ENCODE assay signal across 11 cellular contexts in genomic region chr2:240996161-240996833, GRCh38. TPM values are rescaled to one million over a fixed set of nuclear protein-coding genes. Genes with fewer than 3 reads are reported as not detected.
DNase-seq lines count a peak whose midpoint lies in the region; ATAC-seq and TF ChIP-seq lines count a peak whose summit lies in the region.
"Had no signal": no experiment of that assay in that cellular context is flagged by ENCODE, and none has a peak within 500 bp of the region (broad histone marks: within the 10 kb centered on the region; RNA-seq: fewer than 3 reads in every experiment).

No MANE protein-coding gene starts in this region.

- H3K4me3 Mint-ChIP-seq in CD14-positive monocyte (peak overlapping the region in 1 of 2 donors; percentile 21), WTC11 (no peak overlapping the region)

- 57 to 73% (median 63%) methylated on average over 16 to 19 of the region's 19 CpGs for whole genome bisulfite sequencing in spleen, 5 donors

- intact Hi-C loops in CD14-positive monocyte (cut with micrococcal nuclease) (loop anchor here in 1 of 2 donors (10.0 kb wide), 2 partner anchors 159 to 739 kb away; partner anchors contain the start of genes D2HGDH and PPP1R7), spleen (cut with DNase I; ENCODE audit: low total_unique reads) (no loop called here)

- peaks cover 44 to 75% (median 52%) of the 10 kb centered on the region in 3 donors for H3K27me3 Mint-ChIP-seq in CD14-positive monocyte (ENCODE audit: low read depth in 3 of 3)
- H3K27me3 Mint-ChIP-seq in WTC11 (ENCODE audit: low read depth), result peaks cover 27% of the 10 kb centered on the region

- no peak overlapping the region for H3K4me3 ChIP-seq in Peyer's patch
- no peak overlapping the region for H3K4me3 ChIP-seq in spleen
- H3K4me3 ChIP-seq: HAP-1 had no signal

- POLR2A ChIA-PET in WTC11 (lab: Charles Lee), result no interaction called here

- H3K27me3 ChIP-seq in Peyer's patch (no peaks in the 10 kb centered on the region), spleen (replicated peaks in 1 of 7) (peaks cover 0 to 67% (median 13%) of the 10 kb centered on the region in 7 donors)

- TF ChIP-seq POLR2A in Peyer's patch (IDR thresholded peaks at IDR 0.05), result no peak
- no peak for TF ChIP-seq POLR2A in spleen (IDR thresholded peaks at IDR 0.05)

- H3K36me3 Mint-ChIP-seq in CD14-positive monocyte, result peaks cover 6 to 9% of the 10 kb centered on the region in 2 donors
- no peaks in the 10 kb centered on the region for H3K36me3 Mint-ChIP-seq in WTC11
- H3K36me3 Mint-ChIP-seq: CD4-positive, CD25-positive, alpha-beta regulatory T cell had no signal

- H3K27ac Mint-ChIP-seq in CD14-positive monocyte (no peak overlapping the region), WTC11 (no peak overlapping the region)

- H3K9me3 ChIP-seq in Peyer's patch (no peaks in the 10 kb centered on the region), spleen (no peaks in the 10 kb centered on the region)
- H3K9me3 ChIP-seq: HAP-1 had no signal

- H3K4me1 Mint-ChIP-seq in CD14-positive monocyte (peaks cover 20% of the 10 kb centered on the region), WTC11 (no peaks in the 10 kb centered on the region)

- ATAC-seq in left lobe of liver (peak; percentile 15), HG02870 (IDR thresholded peaks at IDR 0.05; ENCODE audit: unreplicated experiment) (no peak), HG03039 (IDR thresholded peaks at IDR 0.05; ENCODE audit: unreplicated experiment) (no peak), WTC11 (no peak)

- DNase-seq in CD14-positive monocyte (ENCODE audit: low spot score) (peak; percentile 34), Peyer's patch (peak in 2 of 3 donors; percentile 35 to 43), left lobe of liver (ENCODE audit: low spot score) (peak; percentile 66), spleen (peak; percentile 73), WTC11 (ENCODE audit: low spot score) (no peak)
- DNase-seq: CD4-positive, CD25-positive, alpha-beta regulatory T cell; cerebellar nuclear complex; DND-41 had no signal

- H3K9me3 Mint-ChIP-seq in CD14-positive monocyte (peaks cover 0 to 6% (median 0%) of the 10 kb centered on the region in 7 donors), WTC11 (no peaks in the 10 kb centered on the region)

- TF ChIP-seq CTCF in CD14-positive monocyte (IDR thresholded peaks at IDR 0.05), result no peak
- no peak for TF ChIP-seq CTCF in Peyer's patch (IDR thresholded peaks at IDR 0.05)
- TF ChIP-seq CTCF in spleen (IDR thresholded peaks at IDR 0.05 in 8 of 11, conservative IDR thresholded peaks at IDR 0.05 in 3 of 11), result no peak
- TF ChIP-seq CTCF in WTC11 (IDR thresholded peaks at IDR 0.05), result no peak

- no peaks in the 10 kb centered on the region for H3K36me3 ChIP-seq in Peyer's patch
- peaks cover 0 to under 1% (median 0%) of the 10 kb centered on the region in 6 donors for H3K36me3 ChIP-seq in spleen
- H3K36me3 ChIP-seq: HAP-1 had no signal

- H3K4me1 ChIP-seq in Peyer's patch (peaks cover 0 to 34% (median 0%) of the 10 kb centered on the region in 4 donors), spleen (peaks cover 24 to 91% (median 64%) of the 10 kb centered on the region in 6 donors)
- H3K4me1 ChIP-seq: HAP-1 had no signal

- CTCF ChIA-PET in WTC11 (lab: Charles Lee), result interaction anchor here (1.1 to 1.7 kb wide), 2 partner anchors 12 to 82 kb away, joined by 5 to 6 read pairs; no protein-coding TSS in a partner anchor

- H3K27ac ChIP-seq in Peyer's patch (peak overlapping the region in 1 of 4 donors; percentile 84), spleen (peak overlapping the region in 6 of 8 donors; percentile 29 to 89 (median 81))

TF ChIP-seq in WTC11, 78 proteins besides CTCF, POLR2A, EP300 and RAD21:
- TF ChIP-seq SOX15 (CRISPR knock-in tag; IDR thresholded peaks at IDR 0.05) (no peak), FOXK1 (CRISPR knock-in tag; IDR thresholded peaks at IDR 0.05) (no peak), CREM (CRISPR knock-in tag; IDR thresholded peaks at IDR 0.05) (no peak), RELA (CRISPR knock-in tag; IDR thresholded peaks at IDR 0.05; ENCODE audit: borderline replicate concordance) (no peak), ESRRA (CRISPR knock-in tag; IDR thresholded peaks at IDR 0.05; ENCODE audit: borderline replicate concordance) (no peak), ZNF396 (CRISPR knock-in tag; IDR thresholded peaks at IDR 0.05; ENCODE audit: borderline replicate concordance) (no peak), PRRX2 (CRISPR knock-in tag; IDR thresholded peaks at IDR 0.05) (no peak), FOXP1 (CRISPR knock-in tag; IDR thresholded peaks at IDR 0.05; ENCODE audit: borderline replicate concordance) (no peak), NR3C1 (CRISPR knock-in tag; conservative IDR thresholded peaks at IDR 0.05; ENCODE audit: low read depth) (no peak), NFYB (CRISPR knock-in tag; conservative IDR thresholded peaks at IDR 0.05; ENCODE audit: low read depth) (no peak), PRDM15 (CRISPR knock-in tag; IDR thresholded peaks at IDR 0.05) (no peak), NFATC4 (CRISPR knock-in tag; IDR thresholded peaks at IDR 0.05) (no peak)
- TF ChIP-seq, protein P1, sequence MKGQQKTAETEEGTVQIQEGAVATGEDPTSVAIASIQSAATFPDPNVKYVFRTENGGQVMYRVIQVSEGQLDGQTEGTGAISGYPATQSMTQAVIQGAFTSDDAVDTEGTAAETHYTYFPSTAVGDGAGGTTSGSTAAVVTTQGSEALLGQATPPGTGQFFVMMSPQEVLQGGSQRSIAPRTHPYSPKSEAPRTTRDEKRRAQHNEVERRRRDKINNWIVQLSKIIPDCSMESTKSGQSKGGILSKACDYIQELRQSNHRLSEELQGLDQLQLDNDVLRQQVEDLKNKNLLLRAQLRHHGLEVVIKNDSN (CRISPR knock-in tag; IDR thresholded peaks at IDR 0.05), result no peak
- TF ChIP-seq, protein P2, sequence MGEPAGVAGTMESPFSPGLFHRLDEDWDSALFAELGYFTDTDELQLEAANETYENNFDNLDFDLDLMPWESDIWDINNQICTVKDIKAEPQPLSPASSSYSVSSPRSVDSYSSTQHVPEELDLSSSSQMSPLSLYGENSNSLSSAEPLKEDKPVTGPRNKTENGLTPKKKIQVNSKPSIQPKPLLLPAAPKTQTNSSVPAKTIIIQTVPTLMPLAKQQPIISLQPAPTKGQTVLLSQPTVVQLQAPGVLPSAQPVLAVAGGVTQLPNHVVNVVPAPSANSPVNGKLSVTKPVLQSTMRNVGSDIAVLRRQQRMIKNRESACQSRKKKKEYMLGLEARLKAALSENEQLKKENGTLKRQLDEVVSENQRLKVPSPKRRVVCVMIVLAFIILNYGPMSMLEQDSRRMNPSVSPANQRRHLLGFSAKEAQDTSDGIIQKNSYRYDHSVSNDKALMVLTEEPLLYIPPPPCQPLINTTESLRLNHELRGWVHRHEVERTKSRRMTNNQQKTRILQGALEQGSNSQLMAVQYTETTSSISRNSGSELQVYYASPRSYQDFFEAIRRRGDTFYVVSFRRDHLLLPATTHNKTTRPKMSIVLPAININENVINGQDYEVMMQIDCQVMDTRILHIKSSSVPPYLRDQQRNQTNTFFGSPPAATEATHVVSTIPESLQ (CRISPR knock-in tag; IDR thresholded peaks at IDR 0.05), result no peak
- TF ChIP-seq, protein P3, sequence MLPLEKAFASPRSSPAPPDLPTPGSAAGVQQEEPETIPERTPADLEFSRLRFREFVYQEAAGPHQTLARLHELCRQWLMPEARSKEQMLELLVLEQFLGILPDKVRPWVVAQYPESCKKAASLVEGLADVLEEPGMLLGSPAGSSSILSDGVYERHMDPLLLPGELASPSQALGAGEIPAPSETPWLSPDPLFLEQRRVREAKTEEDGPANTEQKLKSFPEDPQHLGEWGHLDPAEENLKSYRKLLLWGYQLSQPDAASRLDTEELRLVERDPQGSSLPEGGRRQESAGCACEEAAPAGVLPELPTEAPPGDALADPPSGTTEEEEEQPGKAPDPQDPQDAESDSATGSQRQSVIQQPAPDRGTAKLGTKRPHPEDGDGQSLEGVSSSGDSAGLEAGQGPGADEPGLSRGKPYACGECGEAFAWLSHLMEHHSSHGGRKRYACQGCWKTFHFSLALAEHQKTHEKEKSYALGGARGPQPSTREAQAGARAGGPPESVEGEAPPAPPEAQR (CRISPR knock-in tag; IDR thresholded peaks at IDR 0.05), result no peak

RNA-seq across cellular contexts. Expression of gene SNED1, which starts 2.1 kb away (rescaled TPM):
- polyA plus RNA-seq in CD14-positive monocyte (under 1 TPM; 0.02 to 0.12 TPM), spleen (1 to 10 TPM; 2.6 to 9.5 (median 4.6) TPM)
- total RNA-seq in Peyer's patch (10 to 100 TPM in 3 of 4 donors, 1 to 10 TPM in 1; 6.8 to 83.3 (median 25.2) TPM), left lobe of liver (34.9 TPM), spleen (10 to 100 TPM; 41.2 to 85.3 (median 66.2) TPM), WTC11 (2021) (2.5 to 3.2 TPM (median 2.7 TPM) in 3 replicates)
